Comparison of ENCODE assay signal across 8 cellular contexts in the genomic region with DNA sequence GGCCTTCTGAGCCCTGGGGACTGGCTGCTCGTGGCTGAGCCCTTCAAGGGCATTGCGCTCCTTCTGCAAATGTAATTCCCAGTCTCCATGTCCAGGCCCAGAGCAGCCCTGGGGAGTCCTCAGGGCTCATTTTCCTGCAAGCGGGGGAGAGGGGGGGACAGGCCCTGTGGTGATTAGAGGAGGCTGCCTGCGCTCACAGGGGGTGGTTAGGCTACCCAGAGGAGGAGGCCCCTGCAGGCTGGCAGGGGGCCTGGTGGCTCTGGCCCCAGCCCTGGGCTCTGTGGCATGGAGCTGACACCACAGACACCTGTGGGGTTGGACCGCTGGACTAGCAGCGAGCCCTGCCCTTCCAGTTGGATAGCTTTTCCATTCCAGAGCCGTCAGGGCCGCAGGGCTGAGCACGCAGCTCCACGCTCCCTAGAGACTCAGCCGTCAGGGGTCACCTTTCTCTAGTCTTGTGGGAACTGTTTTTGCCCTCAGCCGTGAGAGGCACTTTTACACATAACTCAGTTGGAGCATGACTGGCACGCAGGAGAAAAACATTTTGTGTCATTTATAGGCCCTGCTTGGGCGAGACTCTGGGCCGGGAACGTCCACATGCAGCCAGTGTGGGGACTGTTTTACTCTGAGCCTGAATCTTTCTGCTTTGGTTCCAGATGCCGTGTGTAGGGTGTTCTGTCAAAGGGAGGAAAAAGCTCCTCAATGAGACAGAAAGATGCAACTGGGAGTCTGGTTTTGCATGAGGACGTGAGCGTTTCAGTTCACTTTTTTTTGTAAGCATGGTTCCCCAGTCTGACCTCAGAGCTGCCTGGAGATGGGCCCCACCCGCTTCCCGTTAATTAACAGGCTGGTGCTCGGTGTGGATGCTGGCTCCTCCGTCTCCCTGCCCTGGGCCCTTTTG. TPM values are rescaled to one million over a fixed set of nuclear protein-coding genes. Genes with fewer than 3 reads are reported as not detected.
DNase-seq lines count a peak whose midpoint lies in the region; ATAC-seq and TF ChIP-seq lines count a peak whose summit lies in the region.

No MANE protein-coding gene starts in this region.

- H3K27ac ChIP-seq in smooth muscle cell (ENCODE audit: low read depth) = peak overlapping the region; percentile 71

- H3K79me2 ChIP-seq in smooth muscle cell (ENCODE audit: low read depth) = no peaks in the 10 kb centered on the region

- H3K4me2 ChIP-seq in smooth muscle cell = peak overlapping the region; percentile 12

- H3F3A ChIP-seq in smooth muscle cell (ENCODE audit: low read depth) = peaks cover 31% of the 10 kb centered on the region

- 44% methylated on average over 23 of the region's 23 CpGs for WGBS in smooth muscle cell (ENCODE audit: low lambda C conversion rate)

- no peak for TF ChIP-seq CTCF in smooth muscle cell (IDR thresholded peaks at IDR 0.05; ENCODE audit: borderline replicate concordance, insufficient read depth, poor library complexity, severe bottlenecking)

- H2AFZ ChIP-seq in smooth muscle cell (ENCODE audit: low read depth) = no peak overlapping the region

- H3K36me3 ChIP-seq in smooth muscle cell (ENCODE audit: low read depth) = no peaks in the 10 kb centered on the region

- H3K27me3 ChIP-seq in smooth muscle cell (ENCODE audit: low read depth) = no peaks in the 10 kb centered on the region

- no peaks in the 10 kb centered on the region for H3K9me3 ChIP-seq in smooth muscle cell (replicated peaks; ENCODE audit: low read depth)

- ATAC-seq in GM19468 (IDR thresholded peaks at IDR 0.05; ENCODE audit: extremely low read depth, unreplicated experiment) (peak; percentile 30), HG03558 (IDR thresholded peaks at IDR 0.05; ENCODE audit: extremely low read depth, unreplicated experiment) (peak; percentile 69)

- peak; percentile 89 for DNase-seq in CD1c-positive myeloid dendritic cell (ENCODE audit: extremely low spot score)
- peak; percentile 24 to 25 for DNase-seq in erythroblast (lab: John Stamatoyannopoulos, UW)
- DNase-seq in smooth muscle cell (lab: John Stamatoyannopoulos, UW; ENCODE audit: unreplicated experiment) = no peak
- DNase-seq in activated CD8-positive, alpha-beta memory T cell treated with anti-CD3 and anti-CD28 coated beads, Interleukin-2, amount 50 U/mL, for 4 hours = no peak
- DNase-seq in NCI-H774 (lab: John Stamatoyannopoulos, UW) = no peak
- no peak for DNase-seq in dedifferentiated amniotic fluid mesenchymal stem cell (ENCODE audit: extremely low spot score)

- H4K20me1 ChIP-seq in smooth muscle cell (ENCODE audit: low read depth) = no peaks in the 10 kb centered on the region

- H3K4me1 ChIP-seq in smooth muscle cell (ENCODE audit: low read depth) = peaks cover 22% of the 10 kb centered on the region

- H3K9ac ChIP-seq in smooth muscle cell (ENCODE audit: low read depth) = no peak overlapping the region

- TF ChIP-seq POLR2A in erythroblast (IDR thresholded peaks at IDR 0.05; ENCODE audit: low read length) = no peak

- no peak overlapping the region for H3K4me3 ChIP-seq in smooth muscle cell

RNA-seq across cellular contexts. Expression of a gene that starts 58.1 kb away (rescaled TPM):
- 16.1 and 17.7 TPM in 2 replicates for total RNA-seq in smooth muscle cell
- 26.5 and 26.6 TPM in 2 replicates for polyA plus RNA-seq in smooth muscle cell

Comparison
In these comparisons a context has a peak if more than half of its experiments do, and no peak if none do; other contexts are left out.
1. DNase-seq: peak in CD1c-positive myeloid dendritic cell (single experiment) and erythroblast (2 of 2); none in smooth muscle cell (single experiment), activated CD8-positive, alpha-beta memory T cell treated with anti-CD3 and anti-CD28 coated beads, Interleukin-2, amount 50 U/mL, for 4 hours (single experiment), NCI-H774 (single experiment) and dedifferentiated amniotic fluid mesenchymal stem cell (single experiment).